1 cellular context compared by ENCODE assay signal in the genomic region with DNA sequence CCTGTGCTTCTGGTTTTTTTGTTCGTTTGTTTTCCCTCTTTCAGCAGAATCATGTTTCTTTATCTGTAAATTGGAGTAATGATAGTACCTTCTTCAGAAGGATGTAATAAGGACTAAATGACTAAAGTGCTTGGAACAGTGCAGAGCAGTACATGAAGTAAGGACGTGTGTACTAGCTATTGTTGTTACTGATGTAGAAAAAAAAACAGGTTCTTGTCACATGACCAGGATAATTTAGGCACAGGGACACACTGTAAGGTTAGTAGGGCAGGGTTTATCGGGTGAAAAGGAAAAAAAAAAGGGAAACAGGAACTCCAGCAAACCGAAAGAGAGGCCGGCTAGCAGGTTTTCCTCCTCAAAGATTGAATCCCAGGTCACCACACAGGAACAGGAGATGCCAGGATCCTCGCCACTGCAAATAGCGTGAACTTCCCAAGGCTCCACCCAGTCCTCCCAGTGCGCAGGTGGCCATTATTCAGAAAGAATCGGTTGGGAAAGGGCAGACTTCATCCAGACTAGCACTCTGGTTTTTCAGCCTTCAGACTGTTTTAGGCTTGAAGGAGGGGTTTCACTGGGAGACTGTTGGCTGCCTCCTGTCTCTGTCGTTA.
TF ChIP-seq lines count a peak whose summit lies in the region.

No MANE protein-coding gene starts in this region.

TF ChIP-seq in H1, 55 proteins besides CTCF, POLR2A, EP300 and RAD21:
- TF ChIP-seq, protein P1, sequence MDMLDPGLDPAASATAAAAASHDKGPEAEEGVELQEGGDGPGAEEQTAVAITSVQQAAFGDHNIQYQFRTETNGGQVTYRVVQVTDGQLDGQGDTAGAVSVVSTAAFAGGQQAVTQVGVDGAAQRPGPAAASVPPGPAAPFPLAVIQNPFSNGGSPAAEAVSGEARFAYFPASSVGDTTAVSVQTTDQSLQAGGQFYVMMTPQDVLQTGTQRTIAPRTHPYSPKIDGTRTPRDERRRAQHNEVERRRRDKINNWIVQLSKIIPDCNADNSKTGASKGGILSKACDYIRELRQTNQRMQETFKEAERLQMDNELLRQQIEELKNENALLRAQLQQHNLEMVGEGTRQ (IDR thresholded peaks at IDR 0.05; ENCODE audit: low read length): peak; percentile 27; the same call in 1 of the 2 replicates
- no peak for TF ChIP-seq KDM1A (IDR thresholded peaks at IDR 0.05; ENCODE audit: borderline replicate concordance, low read length)
TF ChIP-seq in H1: peak in this region for 1.
